In the genomic region with DNA sequence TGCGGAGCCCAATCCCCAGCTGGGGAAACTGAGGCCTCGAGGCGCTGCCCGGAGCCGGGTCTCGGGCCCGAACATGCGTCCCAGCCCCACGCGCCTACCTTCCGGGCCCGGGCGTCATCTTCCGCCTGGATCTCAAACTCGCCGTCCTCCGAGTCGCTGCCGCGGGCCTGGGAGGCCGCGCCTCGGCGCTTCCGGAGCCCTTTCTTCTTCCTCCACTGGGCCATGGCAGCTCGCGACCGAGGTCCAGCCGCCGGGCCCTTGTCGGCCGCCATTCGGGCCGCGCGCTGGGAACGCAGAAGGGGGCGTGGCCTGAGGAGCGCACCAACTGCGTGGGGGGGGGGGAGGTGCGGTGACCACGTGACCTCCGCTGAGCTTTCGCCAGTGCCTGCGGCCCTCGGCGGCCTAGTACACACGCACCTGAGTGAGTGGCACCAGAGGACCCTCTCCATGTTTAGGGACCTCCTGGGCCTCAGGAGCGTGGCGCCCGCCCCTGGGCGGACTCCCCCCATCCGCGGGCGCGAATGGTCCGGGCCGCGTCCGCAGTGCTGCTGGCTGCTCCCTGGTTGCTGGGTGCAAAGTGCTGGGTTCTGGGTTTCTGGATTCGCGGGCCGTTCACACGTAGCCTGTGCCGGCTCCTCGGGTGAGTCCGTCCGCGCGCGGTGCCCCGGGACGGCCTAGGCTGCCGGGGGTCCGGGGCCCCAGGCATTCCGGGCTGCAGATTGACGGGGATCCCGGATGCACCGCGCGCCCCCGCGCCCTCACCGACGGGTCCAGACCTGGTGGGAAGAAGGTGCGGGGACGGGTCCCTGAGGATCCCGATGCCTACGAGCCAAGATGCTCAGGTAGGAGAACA, we compare ENCODE assay signal across 1 cellular context.
TF ChIP-seq lines count a peak whose summit lies in the region.

A gene with protein sequence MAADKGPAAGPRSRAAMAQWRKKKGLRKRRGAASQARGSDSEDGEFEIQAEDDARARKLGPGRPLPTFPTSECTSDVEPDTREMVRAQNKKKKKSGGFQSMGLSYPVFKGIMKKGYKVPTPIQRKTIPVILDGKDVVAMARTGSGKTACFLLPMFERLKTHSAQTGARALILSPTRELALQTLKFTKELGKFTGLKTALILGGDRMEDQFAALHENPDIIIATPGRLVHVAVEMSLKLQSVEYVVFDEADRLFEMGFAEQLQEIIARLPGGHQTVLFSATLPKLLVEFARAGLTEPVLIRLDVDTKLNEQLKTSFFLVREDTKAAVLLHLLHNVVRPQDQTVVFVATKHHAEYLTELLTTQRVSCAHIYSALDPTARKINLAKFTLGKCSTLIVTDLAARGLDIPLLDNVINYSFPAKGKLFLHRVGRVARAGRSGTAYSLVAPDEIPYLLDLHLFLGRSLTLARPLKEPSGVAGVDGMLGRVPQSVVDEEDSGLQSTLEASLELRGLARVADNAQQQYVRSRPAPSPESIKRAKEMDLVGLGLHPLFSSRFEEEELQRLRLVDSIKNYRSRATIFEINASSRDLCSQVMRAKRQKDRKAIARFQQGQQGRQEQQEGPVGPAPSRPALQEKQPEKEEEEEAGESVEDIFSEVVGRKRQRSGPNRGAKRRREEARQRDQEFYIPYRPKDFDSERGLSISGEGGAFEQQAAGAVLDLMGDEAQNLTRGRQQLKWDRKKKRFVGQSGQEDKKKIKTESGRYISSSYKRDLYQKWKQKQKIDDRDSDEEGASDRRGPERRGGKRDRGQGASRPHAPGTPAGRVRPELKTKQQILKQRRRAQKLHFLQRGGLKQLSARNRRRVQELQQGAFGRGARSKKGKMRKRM (minus strand): TSS at position 299 of the 853 bp plus-strand sequence. CDS start 27 bp downstream, at position 272.
A gene with protein sequence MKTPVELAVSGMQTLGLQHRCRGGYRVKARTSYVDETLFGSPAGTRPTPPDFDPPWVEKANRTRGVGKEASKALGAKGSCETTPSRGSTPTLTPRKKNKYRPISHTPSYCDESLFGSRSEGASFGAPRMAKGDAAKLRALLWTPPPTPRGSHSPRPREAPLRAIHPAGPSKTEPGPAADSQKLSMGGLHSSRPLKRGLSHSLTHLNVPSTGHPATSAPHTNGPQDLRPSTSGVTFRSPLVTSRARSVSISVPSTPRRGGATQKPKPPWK (plus strand): TSS at position 542 of the 853 bp plus-strand sequence. CDS start 1,026 bp downstream, outside the sequence.

TF ChIP-seq in WTC11, 78 proteins besides CTCF, POLR2A, EP300 and RAD21 (continued from another document):
- TF ChIP-seq, protein P1, sequence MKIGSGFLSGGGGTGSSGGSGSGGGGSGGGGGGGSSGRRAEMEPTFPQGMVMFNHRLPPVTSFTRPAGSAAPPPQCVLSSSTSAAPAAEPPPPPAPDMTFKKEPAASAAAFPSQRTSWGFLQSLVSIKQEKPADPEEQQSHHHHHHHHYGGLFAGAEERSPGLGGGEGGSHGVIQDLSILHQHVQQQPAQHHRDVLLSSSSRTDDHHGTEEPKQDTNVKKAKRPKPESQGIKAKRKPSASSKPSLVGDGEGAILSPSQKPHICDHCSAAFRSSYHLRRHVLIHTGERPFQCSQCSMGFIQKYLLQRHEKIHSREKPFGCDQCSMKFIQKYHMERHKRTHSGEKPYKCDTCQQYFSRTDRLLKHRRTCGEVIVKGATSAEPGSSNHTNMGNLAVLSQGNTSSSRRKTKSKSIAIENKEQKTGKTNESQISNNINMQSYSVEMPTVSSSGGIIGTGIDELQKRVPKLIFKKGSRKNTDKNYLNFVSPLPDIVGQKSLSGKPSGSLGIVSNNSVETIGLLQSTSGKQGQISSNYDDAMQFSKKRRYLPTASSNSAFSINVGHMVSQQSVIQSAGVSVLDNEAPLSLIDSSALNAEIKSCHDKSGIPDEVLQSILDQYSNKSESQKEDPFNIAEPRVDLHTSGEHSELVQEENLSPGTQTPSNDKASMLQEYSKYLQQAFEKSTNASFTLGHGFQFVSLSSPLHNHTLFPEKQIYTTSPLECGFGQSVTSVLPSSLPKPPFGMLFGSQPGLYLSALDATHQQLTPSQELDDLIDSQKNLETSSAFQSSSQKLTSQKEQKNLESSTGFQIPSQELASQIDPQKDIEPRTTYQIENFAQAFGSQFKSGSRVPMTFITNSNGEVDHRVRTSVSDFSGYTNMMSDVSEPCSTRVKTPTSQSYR (CRISPR knock-in tag; IDR thresholded peaks at IDR 0.05), result 0 out of 2 replicates have a peak, but pooled peaks have one; percentile 17
- TF ChIP-seq, protein P2, sequence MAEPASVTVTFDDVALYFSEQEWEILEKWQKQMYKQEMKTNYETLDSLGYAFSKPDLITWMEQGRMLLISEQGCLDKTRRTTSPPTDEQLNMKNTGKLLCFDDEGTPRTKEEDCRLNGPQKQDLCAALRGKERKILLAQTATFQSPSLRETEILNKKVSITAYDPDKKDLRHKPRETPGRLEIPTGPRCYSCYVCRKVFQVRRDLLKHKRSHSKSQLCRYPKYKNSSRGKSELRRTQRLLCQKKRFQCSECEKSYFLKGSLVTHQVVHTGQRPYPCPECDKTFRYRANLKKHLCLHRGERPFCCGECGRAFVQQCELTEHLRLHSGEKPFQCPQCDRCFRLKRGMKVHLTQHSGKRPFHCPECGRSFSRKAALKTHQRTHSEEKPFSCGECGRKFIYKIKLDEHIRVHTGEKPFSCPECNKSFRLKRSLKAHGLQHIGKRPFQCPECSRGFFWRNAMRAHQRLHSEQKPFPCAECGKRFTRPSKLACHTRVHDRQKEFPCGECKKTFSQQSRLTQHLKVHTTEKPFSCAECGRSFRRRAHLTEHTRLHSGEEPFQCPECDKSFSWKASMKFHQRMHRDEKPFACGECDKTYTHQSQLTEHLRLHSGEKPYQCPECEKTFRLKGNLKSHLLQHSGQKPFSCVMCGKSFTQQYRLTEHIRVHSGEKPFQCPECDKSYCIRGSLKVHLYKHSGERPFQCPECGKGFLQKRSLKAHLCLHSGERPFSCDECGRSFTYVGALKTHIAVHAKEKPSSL (CRISPR knock-in tag; conservative IDR thresholded peaks at IDR 0.05), result no peak
